Comparison of ENCODE assay signal across 19 cellular contexts in genomic region chr14:89544636-89545301, GRCh38.
A peak's percentile ranks its signal among the peaks of the same experiment; 100 is the strongest.
DNase-seq lines count a peak whose midpoint lies in the region; ATAC-seq lines count a peak whose summit lies in the region.
"Had no signal": no experiment of that assay in that cellular context is flagged by ENCODE, and none has a peak within 500 bp of the region (broad histone marks: within the 10 kb centered on the region; RNA-seq: fewer than 3 reads in every experiment).

No MANE protein-coding gene starts in this region.

- CTCF ChIA-PET in activated naive CD4-positive, alpha-beta T cell treated with anti-CD3 and anti-CD28 coated beads, Interleukin-2, amount 10 ng/mL, durations not matched to agents 7 days and 5 days (lab: Charles Lee): no interaction called here

- peaks cover 15% of the 10 kb centered on the region for H3K36me3 Mint-ChIP-seq in activated naive CD4-positive, alpha-beta T cell treated with anti-CD3 and anti-CD28 coated beads, Interleukin-2, amount 10 ng/mL, durations not matched to agents 7 days and 5 days
- H3K36me3 Mint-ChIP-seq in stimulated activated effector memory CD8-positive, alpha-beta T cell treated with anti-CD3 and anti-CD28 coated beads, Interleukin-12 subunit alpha, Interleukin-12 subunit beta, amount 100 ng/mL, for 72 hours: peaks cover 18% of the 10 kb centered on the region
- peaks cover 4% of the 10 kb centered on the region for H3K36me3 Mint-ChIP-seq in activated T-helper 1 cell treated with anti-CD3 and anti-CD28 coated beads, Interleukin-12 subunit alpha, Interleukin-12 subunit beta, Interleukin-2, Interleukin-4 antibody, amounts not matched to agents 30 ng/mL and 10 ng/mL and 1 ng/mL, durations not matched to agents 14 hours and 24 hours and 36 hours (ENCODE audit: low read depth)

- H3K4me3 Mint-ChIP-seq in activated naive CD4-positive, alpha-beta T cell treated with anti-CD3 and anti-CD28 coated beads, Interleukin-2, amount 10 ng/mL, durations not matched to agents 7 days and 5 days: no peak overlapping the region
- H3K4me3 Mint-ChIP-seq in stimulated activated effector memory CD8-positive, alpha-beta T cell treated with anti-CD3 and anti-CD28 coated beads, Interleukin-12 subunit alpha, Interleukin-12 subunit beta, amount 100 ng/mL, for 72 hours: no peak overlapping the region
- no peak overlapping the region for H3K4me3 Mint-ChIP-seq in activated T-helper 1 cell treated with anti-CD3 and anti-CD28 coated beads, Interleukin-12 subunit alpha, Interleukin-12 subunit beta, Interleukin-2, Interleukin-4 antibody, amounts not matched to agents 30 ng/mL and 10 ng/mL and 1 ng/mL, durations not matched to agents 14 hours and 24 hours and 36 hours

- ATAC-seq in stimulated activated effector memory CD8-positive, alpha-beta T cell treated with anti-CD3 and anti-CD28 coated beads, Interleukin-12 subunit alpha, Interleukin-12 subunit beta, amount 100 ng/mL, for 72 hours: no peak
- no peak for ATAC-seq in GM18907 (IDR thresholded peaks at IDR 0.05; ENCODE audit: unreplicated experiment)
- no peak for ATAC-seq in GM18520 (IDR thresholded peaks at IDR 0.05; ENCODE audit: unreplicated experiment)
- ATAC-seq: pancreas; sciatic nerve; stimulated activated naive CD8-positive, alpha-beta T cell treated with anti-CD3 and anti-CD28 coated beads, Interleukin-15, Interleukin-2, amounts not matched to agents 100 U/mL and 50 U/mL, for 24 hours had no signal

- no peak for DNase-seq in activated naive CD4-positive, alpha-beta T cell treated with anti-CD3 and anti-CD28 coated beads, Interleukin-2, amount 10 ng/mL, durations not matched to agents 7 days and 5 days
- DNase-seq in activated naive CD4-positive, alpha-beta T cell treated with anti-CD3 and anti-CD28 coated beads, Interleukin-2, amount 50 U/mL, for 16 hours: no peak
- DNase-seq in amniotic epithelial cell (ENCODE audit: low read depth) (peak; percentile 53), iris pigment epithelial cell (ENCODE audit: low read depth) (peak; percentile 80)
- peak in 1 of 2 donors; percentile 41 for DNase-seq in stimulated activated effector memory CD8-positive, alpha-beta T cell treated with anti-CD3 and anti-CD28 coated beads, Interleukin-12 subunit alpha, Interleukin-12 subunit beta, amount 100 ng/mL, for 72 hours (ENCODE audit: low spot score in 2 of 2)
- no peak for DNase-seq in activated T-helper 1 cell treated with anti-CD3 and anti-CD28 coated beads, Interleukin-12 subunit alpha, Interleukin-12 subunit beta, Interleukin-2, Interleukin-4 antibody, amounts not matched to agents 30 ng/mL and 10 ng/mL and 1 ng/mL, durations not matched to agents 14 hours and 24 hours and 36 hours (ENCODE audit: low spot score)
- DNase-seq: activated CD4-positive, alpha-beta T cell treated with anti-CD3 and anti-CD28 coated beads for 1 hour; activated gamma-delta T cell treated with Interleukin-2 at 50 U/mL for 16 hours; left ventricle myocardium inferior; NCI-H1048; NCI-H69; pancreas; PC-9; SK-N-SH; stimulated activated naive CD8-positive, alpha-beta T cell treated with anti-CD3 and anti-CD28 coated beads, Interleukin-15, Interleukin-2, amounts not matched to agents 100 U/mL and 50 U/mL, for 24 hours; transverse colon had no signal

- H3K9me3 Mint-ChIP-seq in activated naive CD4-positive, alpha-beta T cell treated with anti-CD3 and anti-CD28 coated beads, Interleukin-2, amount 10 ng/mL, durations not matched to agents 7 days and 5 days: no peaks in the 10 kb centered on the region
- H3K9me3 Mint-ChIP-seq in stimulated activated effector memory CD8-positive, alpha-beta T cell treated with anti-CD3 and anti-CD28 coated beads, Interleukin-12 subunit alpha, Interleukin-12 subunit beta, amount 100 ng/mL, for 72 hours: no peaks in the 10 kb centered on the region
- no peaks in the 10 kb centered on the region for H3K9me3 Mint-ChIP-seq in activated T-helper 1 cell treated with anti-CD3 and anti-CD28 coated beads, Interleukin-12 subunit alpha, Interleukin-12 subunit beta, Interleukin-2, Interleukin-4 antibody, amounts not matched to agents 30 ng/mL and 10 ng/mL and 1 ng/mL, durations not matched to agents 14 hours and 24 hours and 36 hours

- no peaks in the 10 kb centered on the region for H3K27me3 Mint-ChIP-seq in activated naive CD4-positive, alpha-beta T cell treated with anti-CD3 and anti-CD28 coated beads, Interleukin-2, amount 10 ng/mL, durations not matched to agents 7 days and 5 days
- H3K27me3 Mint-ChIP-seq in activated T-helper 1 cell treated with anti-CD3 and anti-CD28 coated beads, Interleukin-12 subunit alpha, Interleukin-12 subunit beta, Interleukin-2, Interleukin-4 antibody, amounts not matched to agents 30 ng/mL and 10 ng/mL and 1 ng/mL, durations not matched to agents 14 hours and 24 hours and 36 hours (ENCODE audit: insufficient read depth): no peaks in the 10 kb centered on the region

- intact Hi-C loops in activated T-helper 1 cell treated with anti-CD3 and anti-CD28 coated beads, Interleukin-12 subunit alpha, Interleukin-12 subunit beta, Interleukin-2, Interleukin-4 antibody, amounts not matched to agents 30 ng/mL and 10 ng/mL and 1 ng/mL, durations not matched to agents 14 hours and 24 hours and 36 hours (cut with micrococcal nuclease): no loop called here

- H3K4me1 Mint-ChIP-seq in activated naive CD4-positive, alpha-beta T cell treated with anti-CD3 and anti-CD28 coated beads, Interleukin-2, amount 10 ng/mL, durations not matched to agents 7 days and 5 days: peaks cover 14% of the 10 kb centered on the region
- H3K4me1 Mint-ChIP-seq in stimulated activated effector memory CD8-positive, alpha-beta T cell treated with anti-CD3 and anti-CD28 coated beads, Interleukin-12 subunit alpha, Interleukin-12 subunit beta, amount 100 ng/mL, for 72 hours: peaks cover 47% of the 10 kb centered on the region
- peaks cover 10% of the 10 kb centered on the region for H3K4me1 Mint-ChIP-seq in activated T-helper 1 cell treated with anti-CD3 and anti-CD28 coated beads, Interleukin-12 subunit alpha, Interleukin-12 subunit beta, Interleukin-2, Interleukin-4 antibody, amounts not matched to agents 30 ng/mL and 10 ng/mL and 1 ng/mL, durations not matched to agents 14 hours and 24 hours and 36 hours (ENCODE audit: low read depth)

- H3K27ac Mint-ChIP-seq in activated naive CD4-positive, alpha-beta T cell treated with anti-CD3 and anti-CD28 coated beads, Interleukin-2, amount 10 ng/mL, durations not matched to agents 7 days and 5 days: peak overlapping the region; percentile 29
- peak overlapping the region; percentile 23 for H3K27ac Mint-ChIP-seq in stimulated activated effector memory CD8-positive, alpha-beta T cell treated with anti-CD3 and anti-CD28 coated beads, Interleukin-12 subunit alpha, Interleukin-12 subunit beta, amount 100 ng/mL, for 72 hours
- H3K27ac Mint-ChIP-seq in activated T-helper 1 cell treated with anti-CD3 and anti-CD28 coated beads, Interleukin-12 subunit alpha, Interleukin-12 subunit beta, Interleukin-2, Interleukin-4 antibody, amounts not matched to agents 30 ng/mL and 10 ng/mL and 1 ng/mL, durations not matched to agents 14 hours and 24 hours and 36 hours: no peak overlapping the region

Comparison
In these comparisons a context has a peak if more than half of its experiments do, and no peak if none do; other contexts are left out.
1. DNase-seq: peak in amniotic epithelial cell (single experiment) and iris pigment epithelial cell (single experiment); none in activated naive CD4-positive, alpha-beta T cell treated with anti-CD3 and anti-CD28 coated beads, Interleukin-2, amount 10 ng/mL, durations not matched to agents 7 days and 5 days (single experiment), activated naive CD4-positive, alpha-beta T cell treated with anti-CD3 and anti-CD28 coated beads, Interleukin-2, amount 50 U/mL, for 16 hours (single experiment) and activated T-helper 1 cell treated with anti-CD3 and anti-CD28 coated beads, Interleukin-12 subunit alpha, Interleukin-12 subunit beta, Interleukin-2, Interleukin-4 antibody, amounts not matched to agents 30 ng/mL and 10 ng/mL and 1 ng/mL, durations not matched to agents 14 hours and 24 hours and 36 hours (single experiment).